23 cellular contexts compared by ENCODE assay signal in genomic region chr2:224820283-224820991, GRCh38.
A peak's percentile ranks its signal among the peaks of the same experiment; 100 is the strongest.
DNase-seq lines count a peak whose midpoint lies in the region; ATAC-seq, FAIRE-seq and TF ChIP-seq lines count a peak whose summit lies in the region.
"Had no signal": no experiment of that assay in that cellular context is flagged by ENCODE, and none has a peak within 500 bp of the region (broad histone marks: within the 10 kb centered on the region; RNA-seq: fewer than 3 reads in every experiment).

No MANE protein-coding gene starts in this region.

- peaks cover 100% of the 10 kb centered on the region for H3K36me3 Mint-ChIP-seq in stimulated activated effector memory CD8-positive, alpha-beta T cell treated with anti-CD3 and anti-CD28 coated beads, Interleukin-12 subunit alpha, Interleukin-12 subunit beta, amount 100 ng/mL, for 72 hours

- H3K27ac Mint-ChIP-seq in stimulated activated effector memory CD8-positive, alpha-beta T cell treated with anti-CD3 and anti-CD28 coated beads, Interleukin-12 subunit alpha, Interleukin-12 subunit beta, amount 100 ng/mL, for 72 hours, result peak overlapping the region; percentile 45
- H3K27ac Mint-ChIP-seq: dendritic cell treated with granulocyte-macrophage colony-stimulating factor and Interleukin-4, amounts not matched to agents 40 ng/mL and 50 ng/mL, for 4 days; T-helper 1 cell treated with Interleukin-12 subunit alpha and Interleukin-12 subunit beta and Interleukin-4 antibody, amounts not matched to agents 30 μg/mL and 1 μg/mL, for 36 hours had no signal

- H3K4me3 ChIP-seq in right atrium auricular region (no peak overlapping the region), Loucy (ENCODE audit: low read length, poor library complexity, severe bottlenecking) (peak overlapping the region; percentile 34), bronchial epithelial cell (ENCODE audit: low read depth, low read length) (no peak overlapping the region)
- H3K4me3 ChIP-seq: cardiac muscle cell, lung, pancreas, SJCRH30, tibial nerve had no signal

- no peak overlapping the region for H3K9ac ChIP-seq in Loucy (ENCODE audit: low read depth, low read length, poor library complexity, severe bottlenecking)

- H3K27ac ChIP-seq in right atrium auricular region, result no peak overlapping the region
- H3K27ac ChIP-seq: cardiac muscle cell, pancreas, SJCRH30, tibial nerve had no signal

- H3K9me3 ChIP-seq in right atrium auricular region, result no peaks in the 10 kb centered on the region
- no peaks in the 10 kb centered on the region for H3K9me3 ChIP-seq in Loucy (ENCODE audit: insufficient read depth, low read depth, low read length)
- H3K9me3 ChIP-seq: pancreas, tibial nerve had no signal

- H3K4me3 Mint-ChIP-seq in stimulated activated effector memory CD8-positive, alpha-beta T cell treated with anti-CD3 and anti-CD28 coated beads, Interleukin-12 subunit alpha, Interleukin-12 subunit beta, amount 100 ng/mL, for 72 hours, result no peak overlapping the region
- H3K4me3 Mint-ChIP-seq: CD8-positive, alpha-beta memory T cell; dendritic cell treated with granulocyte-macrophage colony-stimulating factor and Interleukin-4, amounts not matched to agents 40 ng/mL and 50 ng/mL, for 4 days; T-helper 1 cell treated with Interleukin-12 subunit alpha and Interleukin-12 subunit beta and Interleukin-4 antibody, amounts not matched to agents 30 μg/mL and 1 μg/mL, for 36 hours had no signal

- ATAC-seq in Right ventricle myocardium inferior, result peak; percentile 44
- ATAC-seq in stimulated activated effector memory CD8-positive, alpha-beta T cell treated with anti-CD3 and anti-CD28 coated beads, Interleukin-12 subunit alpha, Interleukin-12 subunit beta, amount 100 ng/mL, for 72 hours, result no peak
- ATAC-seq: Panc1, pancreas had no signal

- no peaks in the 10 kb centered on the region for H3K4me1 ChIP-seq in right atrium auricular region
- peaks cover 20% of the 10 kb centered on the region for H3K4me1 ChIP-seq in Loucy (ENCODE audit: insufficient read depth, low read length, poor library complexity, severe bottlenecking)
- H3K4me1 ChIP-seq: pancreas, tibial nerve had no signal

- no peaks in the 10 kb centered on the region for H3K27me3 ChIP-seq in right atrium auricular region
- no peaks in the 10 kb centered on the region for H3K27me3 ChIP-seq in Loucy (ENCODE audit: insufficient read depth, low read length, poor library complexity, severe bottlenecking)
- H3K27me3 ChIP-seq in bronchial epithelial cell (ENCODE audit: control insufficient read depth, insufficient read depth, low read length), result no peaks in the 10 kb centered on the region
- H3K27me3 ChIP-seq: cardiac muscle cell, pancreas, SJCRH30, tibial nerve had no signal

- intact Hi-C loops in Right ventricle myocardium inferior (cut with DNase I), result no loop called here

- H3K9me3 Mint-ChIP-seq in stimulated activated effector memory CD8-positive, alpha-beta T cell treated with anti-CD3 and anti-CD28 coated beads, Interleukin-12 subunit alpha, Interleukin-12 subunit beta, amount 100 ng/mL, for 72 hours, result no peaks in the 10 kb centered on the region
- H3K9me3 Mint-ChIP-seq: CD8-positive, alpha-beta memory T cell; dendritic cell treated with granulocyte-macrophage colony-stimulating factor and Interleukin-4, amounts not matched to agents 40 ng/mL and 50 ng/mL, for 4 days had no signal

- H3F3A ChIP-seq in Loucy (ENCODE audit: low read depth), result no peaks in the 10 kb centered on the region

- FAIRE-seq in bronchial epithelial cell (lab: Jason Lieb, UNC), result peak; percentile 50
- FAIRE-seq: endothelial cell of umbilical vein, pancreas had no signal

- TF ChIP-seq CTCF in right atrium auricular region (IDR thresholded peaks at IDR 0.05) (no peak), Loucy (conservative IDR thresholded peaks at IDR 0.05; ENCODE audit: low read length) (no peak), bronchial epithelial cell (IDR thresholded peaks at IDR 0.05; ENCODE audit: insufficient read depth, low read length, severe bottlenecking) (no peak)

- H3K79me2 ChIP-seq in Loucy (ENCODE audit: insufficient read depth, low read length), result no peaks in the 10 kb centered on the region

- H3K4me2 ChIP-seq in Loucy (ENCODE audit: low read depth, low read length, poor library complexity, severe bottlenecking), result peak overlapping the region; percentile 49

- H3K9me2 ChIP-seq in Loucy (replicated peaks; ENCODE audit: low read depth, low read length), result no peaks in the 10 kb centered on the region

- no peaks in the 10 kb centered on the region for H3K36me3 ChIP-seq in right atrium auricular region
- peaks cover 9% of the 10 kb centered on the region; the same call in 1 of the 2 replicates for H3K36me3 ChIP-seq in Loucy (ENCODE audit: insufficient read depth, low read length)
- no peaks in the 10 kb centered on the region for H3K36me3 ChIP-seq in bronchial epithelial cell (ENCODE audit: control insufficient read depth, insufficient read depth, low read length)
- H3K36me3 ChIP-seq: cardiac muscle cell, pancreas, SJCRH30 had no signal

- no peak overlapping the region for H2AFZ ChIP-seq in Loucy (ENCODE audit: low read length)

- H3K4me1 Mint-ChIP-seq in stimulated activated effector memory CD8-positive, alpha-beta T cell treated with anti-CD3 and anti-CD28 coated beads, Interleukin-12 subunit alpha, Interleukin-12 subunit beta, amount 100 ng/mL, for 72 hours, result no peaks in the 10 kb centered on the region

- no peak for DNase-seq in Right ventricle myocardium inferior (ENCODE audit: missing footprints)
- DNase-seq in right atrium auricular region (ENCODE audit: low spot score), result no peak
- DNase-seq in bronchial epithelial cell (ENCODE audit: low read depth), result no peak
- no peak for DNase-seq in stimulated activated effector memory CD8-positive, alpha-beta T cell treated with anti-CD3 and anti-CD28 coated beads, Interleukin-12 subunit alpha, Interleukin-12 subunit beta, amount 100 ng/mL, for 72 hours (ENCODE audit: low spot score in 2 of 2)
- DNase-seq in COLO829 (ENCODE audit: low spot score), result no peak
- no peak for DNase-seq in NCI-H345 (lab: John Stamatoyannopoulos, UW)
- DNase-seq: activated CD4-positive, alpha-beta T cell treated with anti-CD3 and anti-CD28 coated beads, Interleukin-2, amount 50 U/mL, for 48 hours; activated T-cell treated with anti-CD3 and anti-CD28 coated beads, Interleukin-2, amount 50 U/mL, for 1 hour; CD8-positive, alpha-beta memory T cell; DMS79 treated with DMSO at 0.1 percent for 48 hours; H7; NCI-H2029; pancreas; SJCRH30; stimulated activated naive CD4-positive, alpha-beta T cell had no signal

- no peaks in the 10 kb centered on the region for H4K20me1 ChIP-seq in Loucy (ENCODE audit: insufficient read depth, low read length, poor library complexity, severe bottlenecking)
